12 cellular contexts compared by ENCODE assay signal in the genomic region with DNA sequence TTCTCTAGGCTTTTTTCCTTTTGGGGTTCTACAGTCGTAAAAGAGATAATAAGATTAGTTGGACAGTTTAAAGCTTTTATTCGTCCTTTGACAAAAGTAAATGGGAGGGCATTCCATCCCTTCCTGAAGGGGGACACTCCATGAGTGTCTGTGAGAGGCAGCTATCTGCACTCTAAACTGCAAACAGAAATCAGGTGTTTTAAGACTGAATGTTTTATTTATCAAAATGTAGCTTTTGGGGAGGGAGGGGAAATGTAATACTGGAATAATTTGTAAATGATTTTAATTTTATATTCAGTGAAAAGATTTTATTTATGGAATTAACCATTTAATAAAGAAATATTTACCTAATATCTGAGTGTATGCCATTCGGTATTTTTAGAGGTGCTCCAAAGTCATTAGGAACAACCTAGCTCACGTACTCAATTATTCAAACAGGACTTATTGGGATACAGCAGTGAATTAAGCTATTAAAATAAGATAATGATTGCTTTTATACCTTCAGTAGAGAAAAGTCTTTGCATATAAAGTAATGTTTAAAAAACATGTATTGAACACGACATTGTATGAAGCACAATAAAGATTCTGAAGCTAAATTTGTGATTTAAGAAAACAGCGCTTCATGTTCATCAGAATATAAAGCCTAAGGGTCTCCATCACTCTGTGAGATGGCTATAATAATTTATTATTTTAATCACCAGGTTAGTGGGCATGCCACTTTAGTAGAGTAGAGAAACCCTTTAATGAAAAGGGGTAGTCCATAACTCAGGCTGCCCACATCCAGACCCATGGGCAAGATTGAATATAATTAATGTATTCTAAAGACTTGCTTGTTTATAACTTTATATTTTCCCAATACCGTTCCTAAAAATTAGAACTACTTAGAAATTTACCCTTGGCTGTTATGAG. TPM values are rescaled to one million over a fixed set of nuclear protein-coding genes. Genes with fewer than 3 reads are reported as not detected.
DNase-seq lines count a peak whose midpoint lies in the region; ATAC-seq and TF ChIP-seq lines count a peak whose summit lies in the region.
"Had no signal": no experiment of that assay in that cellular context is flagged by ENCODE, and none has a peak within 500 bp of the region (broad histone marks: within the 10 kb centered on the region; RNA-seq: fewer than 3 reads in every experiment).

No MANE protein-coding gene starts in this region.

- intact Hi-C loops in stomach (cut with DNase I; ENCODE audit: low total_unique reads), result no loop called here

- no peak for TF ChIP-seq POLR2A in stomach (IDR thresholded peaks at IDR 0.05)

- TF ChIP-seq CTCF in HEK293 (tag by site-specific recombination; IDR thresholded peaks at IDR 0.05) (no peak), brain microvascular endothelial cell (IDR thresholded peaks at IDR 0.05; ENCODE audit: low read depth, low read length, missing control alignments) (peak; percentile 10), kidney epithelial cell (IDR thresholded peaks at IDR 0.05; ENCODE audit: insufficient read depth, low read length, poor library complexity, severe bottlenecking) (no peak), stomach (IDR thresholded peaks at IDR 0.05) (no peak)

- CTCF ChIA-PET in HEK293 (lab: Yijun Ruan, JAX), result interaction anchor here (0.6 to 5.8 kb wide), 15 partner anchors 13 to 325 kb away, joined by 3 to 39 read pairs (median 4); a partner anchor contains a TSS

- no peak for ATAC-seq in HG03045 (IDR thresholded peaks at IDR 0.05; ENCODE audit: unreplicated experiment)
- ATAC-seq: activated CD4-positive, alpha-beta T cell treated with anti-CD3 and anti-CD28 coated beads for 36 hours; activated naive CD4-positive, alpha-beta T cell treated with anti-CD3 and anti-CD28 coated beads, Interleukin-2, amount 50 U/mL, for 72 hours had no signal

- no peaks in the 10 kb centered on the region for H3K27me3 ChIP-seq in brain microvascular endothelial cell (replicated peaks)
- H3K27me3 ChIP-seq in kidney epithelial cell (ENCODE audit: control insufficient read depth, insufficient read depth, low read length), result no peaks in the 10 kb centered on the region
- H3K27me3 ChIP-seq in stomach, result peaks cover 0 to 26% (median 7%) of the 10 kb centered on the region in 3 donors

- WGBS in stomach, 5 donors, result 76 to 85% (median 81%) methylated on average over 7 of the region's 7 CpGs

- H3K27ac ChIP-seq in HEK293 (ENCODE audit: extremely low read depth, low read depth, low read length) (no peak overlapping the region), brain microvascular endothelial cell (peak overlapping the region; percentile 99), stomach (peak overlapping the region in 3 of 5 donors; percentile 95 to 98 (median 98))

- TF ChIP-seq EP300 in stomach (IDR thresholded peaks at IDR 0.05), result no peak

- in situ Hi-C loops in brain microvascular endothelial cell (cut with HindIII; ENCODE audit: low pct_ligation_motif_present, low sequenced_read_pairs), result no loop called here

- H3K9me3 ChIP-seq in HEK293 (ENCODE audit: control insufficient read depth, insufficient read depth, low read depth, low read length) (no peaks in the 10 kb centered on the region), stomach (no peaks in the 10 kb centered on the region)

- H3K36me3 ChIP-seq in HEK293 (ENCODE audit: control insufficient read depth in 2 of 2, insufficient read depth in 1 of 2, low read length in 2 of 2) (peaks cover 6 to 17% of the 10 kb centered on the region in 2 experiments), brain microvascular endothelial cell (replicated peaks) (peaks cover 28% of the 10 kb centered on the region), kidney epithelial cell (ENCODE audit: control insufficient read depth, insufficient read depth, low read length) (peaks cover 4% of the 10 kb centered on the region), stomach (peaks cover 3 to 15% (median 10%) of the 10 kb centered on the region in 4 donors)

- peaks cover 12% of the 10 kb centered on the region for H3K4me1 ChIP-seq in HEK293 (ENCODE audit: control insufficient read depth, insufficient read depth, low read length)
- peaks cover 7 to 52% (median 16%) of the 10 kb centered on the region in 4 donors for H3K4me1 ChIP-seq in stomach

- H3K4me3 ChIP-seq in HEK293 (ENCODE audit: low read depth, low read length), result peak overlapping the region; percentile 98
- H3K4me3 ChIP-seq in brain microvascular endothelial cell (ENCODE audit: low read depth, low read length), result peak overlapping the region; percentile 97
- H3K4me3 ChIP-seq in kidney epithelial cell (ENCODE audit: low read depth, low read length), result peak overlapping the region; percentile 96
- H3K4me3 ChIP-seq in stomach, result peak overlapping the region; percentile 56 to 88 (median 66)

- POLR2A ChIA-PET in HEK293 (lab: Yijun Ruan, JAX), result interaction anchor here (0.7 to 7.9 kb wide), 12 partner anchors 12 to 308 kb away, joined by 3 to 120 read pairs (median 4); a partner anchor contains a TSS

- DNase-seq in brain microvascular endothelial cell (no peak), kidney epithelial cell (ENCODE audit: low read depth) (no peak), stomach (no peak), DMS 273 treated with DMSO at 0.1 percent for 48 hours (lab: John Stamatoyannopoulos, UW) (no peak)
- no peak for DNase-seq in effector CD4-positive, alpha-beta T cell
- DNase-seq in stimulated activated CD4-positive, alpha-beta T cell treated with anti-CD3 and anti-CD28 coated beads, Interleukin-4, amount 100 ng/mL, for 1 hour, result no peak
- DNase-seq: activated CD4-positive, alpha-beta T cell treated with anti-CD3 and anti-CD28 coated beads for 36 hours; DMS53; NCI-H2029 treated with DMSO at 0.1 percent for 48 hours had no signal

TF ChIP-seq in HEK293, 187 proteins besides CTCF, POLR2A, EP300 and RAD21:
- TF ChIP-seq ZNF211 (tag by site-specific recombination; IDR thresholded peaks at IDR 0.05; ENCODE audit: low read depth) (no peak), ZNF202 (tag by site-specific recombination; IDR thresholded peaks at IDR 0.05; ENCODE audit: borderline replicate concordance) (no peak), GFI1B (tag by site-specific recombination; IDR thresholded peaks at IDR 0.05) (no peak), TRIM28 (IDR thresholded peaks at IDR 0.05; ENCODE audit: borderline replicate concordance, low read length) (no peak), ZNF112 (tag by site-specific recombination; IDR thresholded peaks at IDR 0.05) (no peak), ZNF302 (tag by site-specific recombination; IDR thresholded peaks at IDR 0.05; ENCODE audit: low read depth) (no peak), RBAK (tag by site-specific recombination; IDR thresholded peaks at IDR 0.05) (no peak), ZNF132 (tag by site-specific recombination; IDR thresholded peaks at IDR 0.05; ENCODE audit: borderline replicate concordance) (no peak)
- TF ChIP-seq, protein P1, sequence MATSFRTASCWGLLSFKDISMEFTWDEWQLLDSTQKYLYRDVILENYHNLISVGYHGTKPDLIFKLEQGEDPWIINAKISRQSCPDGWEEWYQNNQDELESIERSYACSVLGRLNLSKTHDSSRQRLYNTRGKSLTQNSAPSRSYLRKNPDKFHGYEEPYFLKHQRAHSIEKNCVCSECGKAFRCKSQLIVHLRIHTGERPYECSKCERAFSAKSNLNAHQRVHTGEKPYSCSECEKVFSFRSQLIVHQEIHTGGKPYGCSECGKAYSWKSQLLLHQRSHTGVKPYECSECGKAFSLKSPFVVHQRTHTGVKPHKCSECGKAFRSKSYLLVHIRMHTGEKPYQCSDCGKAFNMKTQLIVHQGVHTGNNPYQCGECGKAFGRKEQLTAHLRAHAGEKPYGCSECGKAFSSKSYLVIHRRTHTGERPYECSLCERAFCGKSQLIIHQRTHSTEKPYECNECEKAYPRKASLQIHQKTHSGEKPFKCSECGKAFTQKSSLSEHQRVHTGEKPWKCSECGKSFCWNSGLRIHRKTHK (tag by site-specific recombination; IDR thresholded peaks at IDR 0.05), result no peak

RNA-seq across cellular contexts. Expression of a gene that starts 3.0 kb away (rescaled TPM):
- total RNA-seq in kidney epithelial cell, result 167 TPM in 2 replicates
- total RNA-seq in stomach, result 100 to 1,000 TPM in 1 of 5 donors, 10 to 100 TPM in 4; 17.0 to 123 (median 70.1) TPM
- 10 to 100 TPM; 15.9 to 30.4 (median 22.7) TPM for polyA plus RNA-seq in stomach
- total RNA-seq: activated naive CD4-positive, alpha-beta T cell treated with anti-CD3 and anti-CD28 coated beads, Interleukin-2, amount 50 U/mL, for 72 hours had no signal
